Comparison of ENCODE assay signal across 18 cellular contexts in the genomic region with DNA sequence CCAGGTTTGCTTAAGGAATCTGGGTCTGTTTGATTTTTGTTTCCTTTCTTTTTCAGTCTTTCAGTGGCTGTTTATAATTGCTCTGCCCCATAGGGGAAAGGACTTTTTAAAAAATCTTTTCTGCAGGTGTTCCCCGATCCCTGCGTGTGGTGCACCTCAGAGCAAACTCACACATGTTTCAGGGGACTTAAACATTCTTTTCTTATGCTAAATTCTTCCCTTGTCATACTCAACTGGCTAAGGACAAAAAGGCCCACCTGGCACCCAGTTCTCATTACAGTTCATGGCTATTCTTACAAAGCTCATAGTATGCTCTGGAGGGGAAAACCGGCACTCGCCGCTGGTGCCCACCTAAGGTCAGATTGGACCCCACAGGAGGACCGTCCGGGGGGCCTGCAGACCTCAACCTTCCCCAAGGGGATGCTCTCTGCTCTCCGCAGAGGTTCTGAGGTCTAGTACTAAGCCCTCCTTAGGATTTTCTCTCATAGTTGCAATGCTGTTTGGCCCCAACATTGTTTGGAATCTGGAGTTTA.
DNase-seq lines count a peak whose midpoint lies in the region; ATAC-seq, FAIRE-seq and TF ChIP-seq lines count a peak whose summit lies in the region.
"Had no signal": no experiment of that assay in that cellular context is flagged by ENCODE, and none has a peak within 500 bp of the region (broad histone marks: within the 10 kb centered on the region; RNA-seq: fewer than 3 reads in every experiment).

No MANE protein-coding gene starts in this region.

- H3K4ac ChIP-seq in H1 (replicated peaks; ENCODE audit: insufficient read length, low read depth, low read length), result no peak overlapping the region
- H3K4ac ChIP-seq in mesendoderm (ENCODE audit: low read depth, low read length), result peak overlapping the region; percentile 95

- no peak overlapping the region for H4K91ac ChIP-seq in H1 (replicated peaks; ENCODE audit: insufficient read length, low read length)

- no peak overlapping the region for H3K56ac ChIP-seq in H1 (replicated peaks; ENCODE audit: insufficient read length, low read depth, low read length)
- peak overlapping the region; percentile 53 for H3K56ac ChIP-seq in mesendoderm (ENCODE audit: low read length)

- H2BK5ac ChIP-seq in H1 (ENCODE audit: low read depth, low read length) (no peak overlapping the region), mesendoderm (ENCODE audit: low read length) (peak overlapping the region; percentile 82)

- peaks cover 3% of the 10 kb centered on the region; the same call in 1 of the 2 replicates for H3K4me1 ChIP-seq in Caco-2
- peaks cover 9% of the 10 kb centered on the region for H3K4me1 ChIP-seq in HUES48 (ENCODE audit: control insufficient read depth, insufficient read depth, low read length)
- peaks cover 0 to 12% (median 1%) of the 10 kb centered on the region in 4 experiments; a peak in 3 of 7 replicates for H3K4me1 ChIP-seq in H1 (replicated peaks in 1 of 4; ENCODE audit: control insufficient read depth in 3 of 4, insufficient read depth in 4 of 4, low read length in 3 of 4)
- H3K4me1 ChIP-seq in mesendoderm (ENCODE audit: control insufficient read depth, low read depth, low read length), result no peaks in the 10 kb centered on the region
- H3K4me1 ChIP-seq in SJCRH30, result no peaks in the 10 kb centered on the region
- H3K4me1 ChIP-seq: BLaER1, HAP-1 had no signal

- WGBS in H1 (ENCODE audit: extremely low coverage in 1 of 2, insufficient coverage in 1 of 2, insufficient read length in 1 of 2, insufficient replicate concordance in 2 of 2, low coverage in 1 of 2, low lambda C conversion rate in 2 of 2, missing lambda C conversion rate in 1 of 2), 2 experiments, result 73% methylated on average over 8 of the region's 8 CpGs; no CpG with 5 or more reads in 1 of the 2 experiments
- no CpG with 5 or more reads among the region's 8 CpGs for WGBS in mesendoderm (ENCODE audit: extremely low coverage, insufficient coverage, low lambda C conversion rate)

- H3K4me3 Mint-ChIP-seq in Caco-2 (ENCODE audit: unreplicated experiment) (no peak overlapping the region), mesothelial cell of epicardium (no peak overlapping the region)
- H3K4me3 Mint-ChIP-seq in activated T-helper 17 cell treated with anti-CD3 and anti-CD28 coated beads, Interleukin-2, amount 50 U/mL, for 72 hours, result no peak overlapping the region
- H3K4me3 Mint-ChIP-seq: CD8-positive, alpha-beta memory T cell had no signal

- no peak overlapping the region for H3K14ac ChIP-seq in H1 (ENCODE audit: insufficient read length)

- H2BK120ac ChIP-seq in H1 (replicated peaks; ENCODE audit: low read depth, low read length) (peak overlapping the region; percentile 33), mesendoderm (ENCODE audit: low read depth, low read length) (peak overlapping the region; percentile 83)

- H3K23ac ChIP-seq in H1 (ENCODE audit: insufficient read length), result no peak overlapping the region
- no peak overlapping the region for H3K23ac ChIP-seq in mesendoderm (ENCODE audit: low read length)

- TF ChIP-seq EP300 in H1 (IDR thresholded peaks at IDR 0.05; ENCODE audit: borderline replicate concordance in 1 of 2, low read depth in 2 of 2, low read length in 2 of 2), result no peak

- no peak overlapping the region for H3K9ac ChIP-seq in HUES48 (ENCODE audit: low read depth, low read length)
- H3K9ac ChIP-seq in H1 (replicated peaks in 1 of 4; ENCODE audit: extremely low read depth in 1 of 4, low read depth in 3 of 4, low read length in 3 of 4), result no peak overlapping the region
- H3K9ac ChIP-seq in mesendoderm (ENCODE audit: low read length), result no peak overlapping the region
- H3K9ac ChIP-seq: BLaER1, GM23248 had no signal

- TF ChIP-seq POLR2A in H1 (IDR thresholded peaks at IDR 0.05; ENCODE audit: control extremely low read depth in 1 of 2, low read depth in 2 of 2, low read length in 2 of 2), result no peak

- no peak overlapping the region for H2AFZ ChIP-seq in H1 (ENCODE audit: low read length)
- H2AFZ ChIP-seq: GM23248 had no signal

- H3K27ac ChIP-seq in HUES48 (ENCODE audit: low read depth, low read length) (peak overlapping the region; percentile 60), H1 (ENCODE audit: low read depth, low read length) (peak overlapping the region; percentile 63; the same call in 1 of the 2 replicates), mesendoderm (ENCODE audit: low read depth, low read length) (peak overlapping the region; percentile 44), SJCRH30 (no peak overlapping the region)
- H3K27ac ChIP-seq: BLaER1, GM23248 had no signal

- FAIRE-seq in H1 (lab: Jason Lieb, UNC), result no peak
- FAIRE-seq: GM12878, GM18507, HTR-8/SVneo had no signal

- H2AK5ac ChIP-seq in H1 (ENCODE audit: low read depth, low read length) (no peak overlapping the region), mesendoderm (ENCODE audit: low read length) (no peak overlapping the region)

- H3K4me3 ChIP-seq in Caco-2 (ENCODE audit: low read depth, low read length) (no peak overlapping the region), HUES48 (ENCODE audit: low read depth, low read length) (no peak overlapping the region), H1 (ENCODE audit: extremely low read depth in 1 of 4, insufficient read depth in 2 of 4, low read depth in 3 of 4, low read length in 4 of 4) (no peak overlapping the region), mesendoderm (ENCODE audit: low read length) (no peak overlapping the region), SJCRH30 (no peak overlapping the region)
- H3K4me3 ChIP-seq: BLaER1, GM12878, GM23248, HAP-1 had no signal

- TF ChIP-seq RAD21 in H1 (IDR thresholded peaks at IDR 0.05 in 1 of 2, conservative IDR thresholded peaks at IDR 0.05 in 1 of 2; ENCODE audit: low read depth in 2 of 2, low read length in 2 of 2), result no peak

- POLR2A ChIA-PET in Caco-2 (lab: Charles Lee) (no interaction called here), H1 (lab: Charles Lee; ENCODE audit: partially characterized antibody) (interaction anchor here (0.6 kb wide), 2 partner anchors 26 to 117 kb away, joined by 3 read pairs; no protein-coding TSS in a partner anchor)

- no peak for TF ChIP-seq CTCF in Caco-2 (IDR thresholded peaks at IDR 0.05; ENCODE audit: insufficient read depth in 1 of 2, low read depth in 1 of 2, low read length in 1 of 2, severe bottlenecking in 1 of 2, unreplicated experiment in 1 of 2)
- no peak for TF ChIP-seq CTCF in H1 (IDR thresholded peaks at IDR 0.05; ENCODE audit: control extremely low read depth in 1 of 3, insufficient read depth in 1 of 3, low read depth in 1 of 3, low read length in 3 of 3)
- TF ChIP-seq CTCF in mesothelial cell of epicardium (IDR thresholded peaks at IDR 0.05; ENCODE audit: unreplicated experiment), result no peak

- no peaks in the 10 kb centered on the region for H3K79me2 ChIP-seq in H1 (ENCODE audit: control insufficient read depth in 1 of 2, insufficient read depth in 2 of 2, low read length in 2 of 2)
- no peaks in the 10 kb centered on the region for H3K79me2 ChIP-seq in mesendoderm (ENCODE audit: control insufficient read depth, insufficient read depth, low read length)

- H3K36me3 ChIP-seq in Caco-2 (ENCODE audit: control insufficient read depth, insufficient read depth, low read length), result no peaks in the 10 kb centered on the region
- no peaks in the 10 kb centered on the region for H3K36me3 ChIP-seq in HUES48 (ENCODE audit: control insufficient read depth, insufficient read depth, low read length)
- no peaks in the 10 kb centered on the region for H3K36me3 ChIP-seq in H1 (ENCODE audit: control insufficient read depth in 2 of 4, insufficient read depth in 4 of 4, low read length in 3 of 4)
- H3K36me3 ChIP-seq in mesendoderm (ENCODE audit: control insufficient read depth, insufficient read depth, low read length), result no peaks in the 10 kb centered on the region
- H3K36me3 ChIP-seq in SJCRH30, result no peaks in the 10 kb centered on the region
- H3K36me3 ChIP-seq: BLaER1, HAP-1 had no signal

- no peaks in the 10 kb centered on the region for H3K27me3 ChIP-seq in Caco-2 (replicated peaks; ENCODE audit: control insufficient read depth, insufficient read depth, low read length)
- no peaks in the 10 kb centered on the region for H3K27me3 ChIP-seq in HUES48 (ENCODE audit: control insufficient read depth, insufficient read depth, low read length)
- H3K27me3 ChIP-seq in H1 (replicated peaks in 1 of 4; ENCODE audit: control insufficient read depth in 3 of 4, extremely low read depth in 1 of 4, insufficient read depth in 3 of 4, low read length in 3 of 4), result no peaks in the 10 kb centered on the region
- no peaks in the 10 kb centered on the region for H3K27me3 ChIP-seq in mesendoderm (ENCODE audit: insufficient read depth, low read length, poor library complexity)
- no peaks in the 10 kb centered on the region for H3K27me3 ChIP-seq in SJCRH30
- H3K27me3 ChIP-seq: BLaER1 had no signal

- H4K20me1 ChIP-seq in H1 (replicated peaks in 1 of 2; ENCODE audit: control insufficient read depth in 1 of 2, insufficient read depth in 2 of 2, low read length in 2 of 2), result no peaks in the 10 kb centered on the region
- H4K20me1 ChIP-seq: BLaER1 had no signal

- H3K79me1 ChIP-seq in H1 (ENCODE audit: low read depth, low read length) (no peaks in the 10 kb centered on the region), mesendoderm (ENCODE audit: low read length) (no peaks in the 10 kb centered on the region)

- H3K27me3 Mint-ChIP-seq in Caco-2 (ENCODE audit: insufficient read depth, unreplicated experiment) (no peaks in the 10 kb centered on the region), mesothelial cell of epicardium (ENCODE audit: low read depth) (no peaks in the 10 kb centered on the region)
- no peaks in the 10 kb centered on the region for H3K27me3 Mint-ChIP-seq in activated T-helper 17 cell treated with anti-CD3 and anti-CD28 coated beads, Interleukin-2, amount 50 U/mL, for 72 hours
- H3K27me3 Mint-ChIP-seq: CD8-positive, alpha-beta memory T cell had no signal

- DNase-seq in Caco-2 (no peak), H1 (ENCODE audit: low read depth in 1 of 2, low spot score in 2 of 2) (peak in 1 of 2 experiments; percentile 52), mesendoderm (no peak), mesothelial cell of epicardium (ENCODE audit: low spot score in 2 of 2, unreplicated experiment in 2 of 2) (no peak), SJCRH30 (no peak), ecto neural progenitor cell (ENCODE audit: low spot score) (no peak)
- DNase-seq: 8988T; AML-193; CD8-positive, alpha-beta memory T cell; DMS53; GM23248 had no signal

- H3K4me1 Mint-ChIP-seq in Caco-2 (ENCODE audit: low read depth, unreplicated experiment) (no peaks in the 10 kb centered on the region), mesothelial cell of epicardium (no peaks in the 10 kb centered on the region)
- no peaks in the 10 kb centered on the region for H3K4me1 Mint-ChIP-seq in activated T-helper 17 cell treated with anti-CD3 and anti-CD28 coated beads, Interleukin-2, amount 50 U/mL, for 72 hours
- H3K4me1 Mint-ChIP-seq: CD8-positive, alpha-beta memory T cell had no signal

- H3K23me2 ChIP-seq in H1 (ENCODE audit: low read depth, low read length), result no peaks in the 10 kb centered on the region

- H3K27ac Mint-ChIP-seq in Caco-2 (ENCODE audit: unreplicated experiment) (peak overlapping the region; percentile 26), mesothelial cell of epicardium (no peak overlapping the region)
- no peak overlapping the region for H3K27ac Mint-ChIP-seq in activated T-helper 17 cell treated with anti-CD3 and anti-CD28 coated beads, Interleukin-2, amount 50 U/mL, for 72 hours
- H3K27ac Mint-ChIP-seq: CD8-positive, alpha-beta memory T cell had no signal

- H3K9me3 Mint-ChIP-seq in Caco-2 (ENCODE audit: unreplicated experiment) (peaks cover 9% of the 10 kb centered on the region), mesothelial cell of epicardium (peaks cover 22% of the 10 kb centered on the region)
- peaks cover 6% of the 10 kb centered on the region for H3K9me3 Mint-ChIP-seq in activated T-helper 17 cell treated with anti-CD3 and anti-CD28 coated beads, Interleukin-2, amount 50 U/mL, for 72 hours

- H2BK12ac ChIP-seq in H1 (ENCODE audit: low read depth, low read length), result no peak overlapping the region

- H2BK15ac ChIP-seq in H1 (ENCODE audit: low read length), result no peak overlapping the region
- peak overlapping the region; percentile 38 for H2BK15ac ChIP-seq in mesendoderm (replicated peaks; ENCODE audit: low read depth)

- peak overlapping the region; percentile 38 for H4K5ac ChIP-seq in H1 (ENCODE audit: insufficient read length, low read depth, low read length)
- H4K5ac ChIP-seq in mesendoderm (ENCODE audit: low read length), result no peak overlapping the region

- H3K9me3 ChIP-seq in Caco-2 (no peaks in the 10 kb centered on the region), HUES48 (ENCODE audit: control insufficient read depth, insufficient read depth, low read length) (peaks cover 7% of the 10 kb centered on the region), H1 (ENCODE audit: insufficient read depth in 2 of 2, low read depth in 1 of 2, low read length in 1 of 2) (peaks cover 3 to 5% of the 10 kb centered on the region in 2 experiments; a peak in 1 of 4 replicates), SJCRH30 (replicated peaks) (0 out of 2 replicates have a peak, but pooled peaks cover 3% of the 10 kb centered on the region)
- H3K9me3 ChIP-seq: HAP-1 had no signal

- CTCF ChIA-PET in Caco-2 (lab: Charles Lee), result no interaction called here
- CTCF ChIA-PET in H1 (lab: Charles Lee; ENCODE audit: partially characterized antibody), result no interaction called here

- H3K18ac ChIP-seq in H1 (ENCODE audit: extremely low read depth, low read length) (no peak overlapping the region), mesendoderm (ENCODE audit: low read length) (peak overlapping the region; percentile 78)

- no peak overlapping the region for H4K8ac ChIP-seq in H1 (ENCODE audit: extremely low read depth, insufficient read depth, low read length)
- no peak overlapping the region for H4K8ac ChIP-seq in mesendoderm (ENCODE audit: low read depth, low read length)

- no peak overlapping the region for H3K4me2 ChIP-seq in H1 (ENCODE audit: insufficient read depth in 1 of 2, low read depth in 2 of 2, low read length in 2 of 2)
- H3K4me2 ChIP-seq in mesendoderm (ENCODE audit: low read length), result no peak overlapping the region
- H3K4me2 ChIP-seq: BLaER1 had no signal

- H3K36me3 Mint-ChIP-seq in Caco-2 (ENCODE audit: insufficient read depth, unreplicated experiment), result no peaks in the 10 kb centered on the region
- H3K36me3 Mint-ChIP-seq in mesothelial cell of epicardium, result peaks cover 4% of the 10 kb centered on the region
- no peaks in the 10 kb centered on the region for H3K36me3 Mint-ChIP-seq in activated T-helper 17 cell treated with anti-CD3 and anti-CD28 coated beads, Interleukin-2, amount 50 U/mL, for 72 hours (ENCODE audit: low read depth)
- H3K36me3 Mint-ChIP-seq: CD8-positive, alpha-beta memory T cell had no signal

- no peak for ATAC-seq in activated T-helper 17 cell treated with anti-CD3 and anti-CD28 coated beads, Interleukin-2, amount 50 U/mL, for 72 hours (replicated peaks)
- ATAC-seq: GM12878 had no signal

- no TSS peak for BruUV-seq in Caco-2 (replicated peaks; lab: Mats Ljungman, UMichigan)

- no peak overlapping the region for H2BK20ac ChIP-seq in H1 (ENCODE audit: low read length)

- intact Hi-C loops in Caco-2 (cut with micrococcal nuclease; ENCODE audit: unreplicated experiment), result no loop called here
